ENCODE assay signal across 8 cellular contexts in genomic region chr5:154384480-154385235, GRCh38.
DNase-seq lines count a peak whose midpoint lies in the region; ATAC-seq and TF ChIP-seq lines count a peak whose summit lies in the region.

No MANE protein-coding gene starts in this region.

- peak; percentile 98 for ATAC-seq in HG02973 (IDR thresholded peaks at IDR 0.05; ENCODE audit: unreplicated experiment)

- no peak for TF ChIP-seq CTCF in foreskin fibroblast (IDR thresholded peaks at IDR 0.05; ENCODE audit: low read depth, low read length)

- DNase-seq in activated gamma-delta T cell treated with Interleukin-2 at 50 U/mL for 16 hours (peak; percentile 38), activated gamma-delta T cell (lab: John Stamatoyannopoulos, UW) (no peak), RPMI8226 (peak; percentile 83), foreskin fibroblast (no peak), NCI-H748 treated with DMSO at 0.1 percent for 48 hours (lab: John Stamatoyannopoulos, UW) (no peak), DMS114 treated with DMSO at 0.1 percent for 48 hours (lab: John Stamatoyannopoulos, UW; ENCODE audit: unreplicated experiment) (no peak)
- DNase-seq in stimulated activated CD4-positive, alpha-beta T cell treated with anti-CD3 and anti-CD28 coated beads, Interleukin-1b, Interleukin-23, amount 100 ng/mL, for 48 hours: no peak

- no peak overlapping the region for H3K4me3 ChIP-seq in foreskin fibroblast (ENCODE audit: low read depth in 1 of 2, low read length in 2 of 2)

Comparison
In these comparisons a context has a peak if more than half of its experiments do, and no peak if none do; other contexts are left out.
1. DNase-seq: peak in activated gamma-delta T cell treated with Interleukin-2 at 50 U/mL for 16 hours (single experiment) and RPMI8226 (single experiment); none in activated gamma-delta T cell (single experiment), foreskin fibroblast (0 of 2), NCI-H748 treated with DMSO at 0.1 percent for 48 hours (single experiment), stimulated activated CD4-positive, alpha-beta T cell treated with anti-CD3 and anti-CD28 coated beads, Interleukin-1b, Interleukin-23, amount 100 ng/mL, for 48 hours (single experiment) and DMS114 treated with DMSO at 0.1 percent for 48 hours (single experiment).